Comparison of ENCODE assay signal across 8 cellular contexts in the genomic region with DNA sequence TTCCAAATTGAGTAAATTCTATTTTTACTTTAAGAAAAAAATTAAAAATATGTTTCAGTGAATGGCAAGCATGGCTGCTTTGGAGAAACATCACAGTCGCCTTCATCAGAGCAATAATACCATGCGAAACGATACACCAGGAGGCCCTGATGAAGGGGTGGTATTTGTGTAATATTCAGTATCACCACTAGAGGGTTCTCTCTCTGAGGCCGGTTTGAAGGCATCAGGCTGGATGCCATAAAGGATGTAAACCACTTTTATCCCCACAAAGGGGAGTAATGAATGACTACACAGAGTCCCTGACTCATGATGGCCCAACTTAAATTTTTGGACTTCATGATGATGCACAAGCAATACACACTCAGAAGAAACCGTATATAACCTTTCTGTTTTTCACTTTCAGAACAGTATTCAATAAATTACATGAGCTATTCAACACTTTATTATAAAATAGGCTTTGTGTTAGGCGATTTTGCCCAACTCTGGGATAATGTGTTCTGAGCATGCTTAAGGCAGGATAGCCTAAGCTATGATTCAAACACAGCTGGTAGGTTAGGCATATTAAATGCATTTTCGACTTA.
DNase-seq lines count a peak whose midpoint lies in the region; ATAC-seq, FAIRE-seq and TF ChIP-seq lines count a peak whose summit lies in the region.

No MANE protein-coding gene starts in this region.

- peak; percentile 60 for FAIRE-seq in HTR-8/SVneo (lab: Jason Lieb, UNC)

- peak; percentile 21 to 69 (median 59) for DNase-seq in NCI-H1417 (lab: John Stamatoyannopoulos, UW)
- no peak for DNase-seq in NCI-H1417 treated with DMSO at 0.1 percent for 48 hours (lab: John Stamatoyannopoulos, UW)
- peak; percentile 64 for DNase-seq in HTR-8/SVneo (ENCODE audit: insufficient read length, low spot score)
- DNase-seq in NT2/D1 (ENCODE audit: low read depth, low spot score): peak; percentile 75
- no peak for DNase-seq in coronary artery (ENCODE audit: low spot score)
- DNase-seq in lung (ENCODE audit: low spot score): no peak
- no peak for DNase-seq in NCI-H128 (lab: John Stamatoyannopoulos, UW; ENCODE audit: unreplicated experiment)

- ATAC-seq in GM21529 (IDR thresholded peaks at IDR 0.05; ENCODE audit: unreplicated experiment): peak; percentile 94
- peak; percentile 72 for ATAC-seq in lung (ENCODE audit: insufficient read depth, low FRiP score)

- H3K9me3 ChIP-seq in NT2/D1 (ENCODE audit: insufficient read depth, low read length) (no peaks in the 10 kb centered on the region), lung (ENCODE audit: control insufficient read depth in 2 of 2, insufficient read depth in 1 of 2, low read length in 1 of 2) (no peaks in the 10 kb centered on the region)

- no peak overlapping the region for H3K9ac ChIP-seq in NT2/D1 (ENCODE audit: insufficient read length, low read depth)

- H3K27ac ChIP-seq in coronary artery: no peak overlapping the region
- H3K27ac ChIP-seq in lung (ENCODE audit: low read depth in 1 of 2, low read length in 1 of 2): no peak overlapping the region

- peaks cover 11% of the 10 kb centered on the region for H3K27me3 ChIP-seq in NT2/D1 (ENCODE audit: insufficient read depth, insufficient read length)
- H3K27me3 ChIP-seq in lung (ENCODE audit: control insufficient read depth, insufficient read depth): no peaks in the 10 kb centered on the region

- H3K4me3 ChIP-seq in NT2/D1 (ENCODE audit: insufficient read length, low read depth): no peak overlapping the region
- no peak overlapping the region for H3K4me3 ChIP-seq in coronary artery
- H3K4me3 ChIP-seq in lung: no peak overlapping the region

- TF ChIP-seq CTCF in coronary artery (IDR thresholded peaks at IDR 0.05) (peak; percentile 54), lung (IDR thresholded peaks at IDR 0.05; ENCODE audit: control extremely low read depth, extremely low read depth) (peak; percentile 61)

- no peaks in the 10 kb centered on the region for H3K36me3 ChIP-seq in NT2/D1 (ENCODE audit: insufficient read depth, insufficient read length, low read length)
- no peaks in the 10 kb centered on the region for H3K36me3 ChIP-seq in lung (ENCODE audit: control insufficient read depth in 2 of 2, insufficient read depth in 2 of 2, low read length in 2 of 2)

- 46 to 49% methylated on average over 7 of the region's 7 CpGs for WGBS in lung, 2 donors

- H3K4me1 ChIP-seq in NT2/D1 (ENCODE audit: insufficient read depth, insufficient read length) (no peaks in the 10 kb centered on the region), lung (ENCODE audit: control insufficient read depth in 2 of 2, insufficient read depth in 2 of 2, low read length in 2 of 2) (peaks cover 2 to 5% of the 10 kb centered on the region in 2 donors)

Comparison
In these comparisons a context has a peak if more than half of its experiments do, and no peak if none do; other contexts are left out.
1. DNase-seq: peak in NCI-H1417 (3 of 3), HTR-8/SVneo (single experiment) and NT2/D1 (single experiment); none in NCI-H1417 treated with DMSO at 0.1 percent for 48 hours (single experiment), coronary artery (single experiment), lung (single experiment) and NCI-H128 (single experiment).